In the genomic region with DNA sequence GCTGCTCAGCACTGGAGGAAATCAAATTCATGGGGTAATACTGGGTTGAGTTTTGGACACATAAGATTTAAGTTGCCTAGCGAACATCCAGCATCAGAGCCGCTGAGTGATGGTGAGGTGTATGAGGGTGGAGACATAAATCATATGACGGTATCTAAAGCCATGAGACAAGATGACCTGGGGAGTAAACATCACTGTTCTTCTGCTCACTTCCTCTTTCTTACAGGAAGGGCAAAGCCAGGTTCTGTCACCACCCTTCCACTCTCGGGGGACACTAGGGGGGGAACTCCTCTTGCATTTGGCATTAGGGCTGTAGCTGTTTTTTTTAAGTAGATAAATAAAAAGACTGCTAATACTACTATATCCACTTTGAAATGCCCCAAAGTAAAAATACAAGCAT, we compare ENCODE assay signal across 10 cellular contexts. TPM values are rescaled to one million over a fixed set of nuclear protein-coding genes. Genes with fewer than 3 reads are reported as not detected.
DNase-seq lines count a peak whose midpoint lies in the region; ATAC-seq and TF ChIP-seq lines count a peak whose summit lies in the region.
"Had no signal": no experiment of that assay in that cellular context is flagged by ENCODE, and none has a peak within 500 bp of the region (broad histone marks: within the 10 kb centered on the region; RNA-seq: fewer than 3 reads in every experiment).

No MANE protein-coding gene starts in this region.

- CTCF ChIA-PET in activated CD4-positive, alpha-beta memory T cell treated with anti-CD3 and anti-CD28 coated beads for 36 hours (lab: Charles Lee) = no interaction called here

- no peaks in the 10 kb centered on the region for H3K27me3 Mint-ChIP-seq in endodermal cell (ENCODE audit: insufficient read depth)
- no peaks in the 10 kb centered on the region for H3K27me3 Mint-ChIP-seq in activated CD4-positive, alpha-beta memory T cell treated with anti-CD3 and anti-CD28 coated beads for 36 hours
- H3K27me3 Mint-ChIP-seq: progenitor cell of endocrine pancreas had no signal

- H3K36me3 Mint-ChIP-seq in activated naive CD4-positive, alpha-beta T cell treated with anti-CD3 and anti-CD28 coated beads, Interleukin-2, amount 50 U/mL, for 72 hours = peaks cover 34 to 58% of the 10 kb centered on the region in 2 donors
- peaks cover 72% of the 10 kb centered on the region for H3K36me3 Mint-ChIP-seq in endodermal cell (ENCODE audit: low read depth)
- H3K36me3 Mint-ChIP-seq in activated CD4-positive, alpha-beta memory T cell treated with anti-CD3 and anti-CD28 coated beads for 36 hours = peaks cover 62% of the 10 kb centered on the region

- H3K4me1 ChIP-seq in endodermal cell (ENCODE audit: control insufficient read depth, insufficient read depth, low read length) (no peaks in the 10 kb centered on the region), smooth muscle cell (ENCODE audit: low read depth) (no peaks in the 10 kb centered on the region)

- H3K4me3 ChIP-seq in NB4 (ENCODE audit: low read depth, low read length) = no peak overlapping the region
- H3K4me3 ChIP-seq in endodermal cell (ENCODE audit: low read length) = no peak overlapping the region
- no peak overlapping the region for H3K4me3 ChIP-seq in smooth muscle cell
- H3K4me3 ChIP-seq: SK-N-MC had no signal

- H3K27ac Mint-ChIP-seq in activated naive CD4-positive, alpha-beta T cell treated with anti-CD3 and anti-CD28 coated beads, Interleukin-2, amount 50 U/mL, for 72 hours = peak overlapping the region; percentile 1 to 10
- no peak overlapping the region for H3K27ac Mint-ChIP-seq in endodermal cell
- H3K27ac Mint-ChIP-seq in activated CD4-positive, alpha-beta memory T cell treated with anti-CD3 and anti-CD28 coated beads for 36 hours = no peak overlapping the region
- H3K27ac Mint-ChIP-seq: progenitor cell of endocrine pancreas had no signal

- no peak overlapping the region for H3K27ac ChIP-seq in endodermal cell (ENCODE audit: low read depth, low read length)
- no peak overlapping the region for H3K27ac ChIP-seq in smooth muscle cell (ENCODE audit: low read depth)
- H3K27ac ChIP-seq: SK-N-MC had no signal

- no peak overlapping the region for H3K4me3 Mint-ChIP-seq in endodermal cell
- no peak overlapping the region for H3K4me3 Mint-ChIP-seq in activated CD4-positive, alpha-beta memory T cell treated with anti-CD3 and anti-CD28 coated beads for 36 hours

- DNase-seq in activated naive CD4-positive, alpha-beta T cell treated with anti-CD3 and anti-CD28 coated beads, Interleukin-2, amount 50 U/mL, for 72 hours (ENCODE audit: low spot score in 2 of 2) = no peak
- DNase-seq in activated naive CD4-positive, alpha-beta T cell (lab: John Stamatoyannopoulos, UW) = no peak
- DNase-seq in NB4 (ENCODE audit: low read depth) = peak; percentile 79
- DNase-seq in endodermal cell = no peak
- DNase-seq in activated CD4-positive, alpha-beta memory T cell treated with anti-CD3 and anti-CD28 coated beads for 36 hours = no peak
- no peak for DNase-seq in smooth muscle cell (lab: John Stamatoyannopoulos, UW; ENCODE audit: unreplicated experiment)
- no peak for DNase-seq in GM03348 (ENCODE audit: low spot score)

- peak; percentile 9 for TF ChIP-seq CTCF in NB4 (IDR thresholded peaks at IDR 0.05; ENCODE audit: low read depth, low read length)
- TF ChIP-seq CTCF in endodermal cell (conservative IDR thresholded peaks at IDR 0.05) = no peak
- TF ChIP-seq CTCF in smooth muscle cell (IDR thresholded peaks at IDR 0.05; ENCODE audit: borderline replicate concordance, insufficient read depth, poor library complexity, severe bottlenecking) = no peak

- H4K20me1 ChIP-seq in smooth muscle cell (ENCODE audit: low read depth) = no peaks in the 10 kb centered on the region

- no peaks in the 10 kb centered on the region for H3K79me2 ChIP-seq in smooth muscle cell (ENCODE audit: low read depth)

- H3K36me3 ChIP-seq in endodermal cell (ENCODE audit: control insufficient read depth, insufficient read depth, low read length) (peaks cover 89% of the 10 kb centered on the region), smooth muscle cell (ENCODE audit: low read depth) (peaks cover 16% of the 10 kb centered on the region)

- H2AFZ ChIP-seq in smooth muscle cell (ENCODE audit: low read depth) = no peak overlapping the region

- H3K27me3 ChIP-seq in endodermal cell (ENCODE audit: control insufficient read depth, insufficient read depth, low read length, poor library complexity, severe bottlenecking) = no peaks in the 10 kb centered on the region
- H3K27me3 ChIP-seq in smooth muscle cell (ENCODE audit: low read depth) = no peaks in the 10 kb centered on the region

- TF ChIP-seq POLR2A in NB4 (IDR thresholded peaks at IDR 0.05; ENCODE audit: extremely low read depth, insufficient read length) = no peak

- H3K9me3 ChIP-seq in endodermal cell (ENCODE audit: control insufficient read depth, low read length) = no peaks in the 10 kb centered on the region
- no peaks in the 10 kb centered on the region for H3K9me3 ChIP-seq in smooth muscle cell (replicated peaks; ENCODE audit: low read depth)

- no peak for ATAC-seq in activated naive CD4-positive, alpha-beta T cell treated with anti-CD3 and anti-CD28 coated beads, Interleukin-2, amount 50 U/mL, for 72 hours
- ATAC-seq in HG02870 (IDR thresholded peaks at IDR 0.05; ENCODE audit: unreplicated experiment) = peak; percentile 86

- no peaks in the 10 kb centered on the region for H3K9me3 Mint-ChIP-seq in activated naive CD4-positive, alpha-beta T cell treated with anti-CD3 and anti-CD28 coated beads, Interleukin-2, amount 50 U/mL, for 72 hours
- no peaks in the 10 kb centered on the region for H3K9me3 Mint-ChIP-seq in endodermal cell
- H3K9me3 Mint-ChIP-seq in activated CD4-positive, alpha-beta memory T cell treated with anti-CD3 and anti-CD28 coated beads for 36 hours = no peaks in the 10 kb centered on the region

- peaks cover 6% of the 10 kb centered on the region for H3F3A ChIP-seq in smooth muscle cell (ENCODE audit: low read depth)

- 94 to 100% methylated on average over 2 to 4 of the region's 4 CpGs for WGBS in endodermal cell (ENCODE audit: insufficient coverage in 1 of 2, insufficient read length in 1 of 2), 2 experiments
- WGBS in smooth muscle cell (ENCODE audit: low lambda C conversion rate) = 97% methylated on average over 4 of the region's 4 CpGs

- H3K9ac ChIP-seq in endodermal cell (ENCODE audit: extremely low read depth, low read length, poor library complexity, severe bottlenecking) (no peak overlapping the region), smooth muscle cell (ENCODE audit: low read depth) (no peak overlapping the region)

- intact Hi-C loops in activated CD4-positive, alpha-beta memory T cell treated with anti-CD3 and anti-CD28 coated beads for 36 hours (cut with micrococcal nuclease) = no loop called here

- H3K4me2 ChIP-seq in smooth muscle cell = no peak overlapping the region

- H3K4me1 Mint-ChIP-seq in endodermal cell = peaks cover under 1% of the 10 kb centered on the region
- no peaks in the 10 kb centered on the region for H3K4me1 Mint-ChIP-seq in activated CD4-positive, alpha-beta memory T cell treated with anti-CD3 and anti-CD28 coated beads for 36 hours (ENCODE audit: low read depth)

- POLR2A ChIA-PET in activated CD4-positive, alpha-beta memory T cell treated with anti-CD3 and anti-CD28 coated beads for 36 hours (lab: Charles Lee) = no interaction called here

RNA-seq across cellular contexts. Expression of gene PRDM4, which starts 24.0 kb away (rescaled TPM):
- 10 to 100 TPM; 20.9 to 25.8 TPM for total RNA-seq in activated naive CD4-positive, alpha-beta T cell treated with anti-CD3 and anti-CD28 coated beads, Interleukin-2, amount 50 U/mL, for 72 hours
- total RNA-seq in endodermal cell (10 to 100 TPM; 20.0 to 24.5 TPM), smooth muscle cell (26.2 and 32.0 TPM in 2 replicates)
- polyA plus RNA-seq in endodermal cell (2013, experiment 1 of 2) = 23.8 TPM
- 20.7 TPM for polyA plus RNA-seq in endodermal cell (2013, experiment 2 of 2)
- 10 to 100 TPM; 33.4 to 39.0 TPM for total RNA-seq in activated CD4-positive, alpha-beta memory T cell treated with anti-CD3 and anti-CD28 coated beads for 36 hours
- 19.1 and 20.2 TPM in 2 replicates for polyA plus RNA-seq in smooth muscle cell

RNA-seq across cellular contexts. Expression of gene ASCL4, which starts 37.6 kb away (rescaled TPM):
- not detected for total RNA-seq in activated naive CD4-positive, alpha-beta T cell treated with anti-CD3 and anti-CD28 coated beads, Interleukin-2, amount 50 U/mL, for 72 hours
- total RNA-seq in endodermal cell (not detected), smooth muscle cell (not detected in 2 replicates)
- not detected for polyA plus RNA-seq in endodermal cell (2013, experiment 1 of 2)
- not detected for polyA plus RNA-seq in endodermal cell (2013, experiment 2 of 2)
- not detected for total RNA-seq in activated CD4-positive, alpha-beta memory T cell treated with anti-CD3 and anti-CD28 coated beads for 36 hours
- 0.38 TPM in 1 of 2 replicates, not detected in the other for polyA plus RNA-seq in smooth muscle cell
- total RNA-seq: progenitor cell of endocrine pancreas had no signal

RNA-seq across cellular contexts. Expression of gene PWP1, which starts 51.3 kb away (rescaled TPM):
- 10 to 100 TPM; 28.0 to 59.2 TPM for total RNA-seq in activated naive CD4-positive, alpha-beta T cell treated with anti-CD3 and anti-CD28 coated beads, Interleukin-2, amount 50 U/mL, for 72 hours
- total RNA-seq in endodermal cell (10 to 100 TPM; 35.7 to 37.8 TPM), smooth muscle cell (59.6 and 77.9 TPM in 2 replicates)
- 45.9 TPM for polyA plus RNA-seq in endodermal cell (2013, experiment 1 of 2)
- polyA plus RNA-seq in endodermal cell (2013, experiment 2 of 2) = 41.6 TPM
- total RNA-seq in activated CD4-positive, alpha-beta memory T cell treated with anti-CD3 and anti-CD28 coated beads for 36 hours = 10 to 100 TPM; 44.0 to 47.0 TPM
- polyA plus RNA-seq in smooth muscle cell = 68.3 and 75.1 TPM in 2 replicates

Comparison
In these comparisons a context has a peak if more than half of its experiments do, and no peak if none do; other contexts are left out.
1. H3K27ac Mint-ChIP-seq: peak in activated naive CD4-positive, alpha-beta T cell treated with anti-CD3 and anti-CD28 coated beads, Interleukin-2, amount 50 U/mL, for 72 hours (2 of 2); none in endodermal cell (single experiment) and activated CD4-positive, alpha-beta memory T cell treated with anti-CD3 and anti-CD28 coated beads for 36 hours (single experiment).